ENCODE assay signal across 2 cellular contexts in the genomic region with DNA sequence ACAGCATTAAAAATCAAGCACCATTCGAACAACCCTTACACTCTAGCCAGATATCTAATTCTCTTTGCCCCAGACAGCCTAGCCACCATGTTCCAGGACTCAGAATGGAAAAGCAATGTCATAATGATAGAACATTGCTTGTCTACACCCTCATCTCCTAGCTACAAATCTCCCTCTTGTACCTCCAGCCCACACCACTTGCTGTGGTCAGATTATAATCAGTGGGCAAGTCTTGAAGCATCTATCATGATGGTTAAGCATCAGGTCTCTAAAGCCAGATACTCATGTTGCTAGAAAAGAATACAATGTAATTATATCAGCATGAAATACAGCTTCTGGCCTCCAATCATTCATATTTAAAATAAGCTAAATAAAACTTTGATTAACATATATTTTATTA.
TF ChIP-seq lines count a peak whose summit lies in the region.

No MANE protein-coding gene starts in this region.

TF ChIP-seq in SK-N-SH, 30 proteins besides CTCF, POLR2A, EP300 and RAD21 (continued from another document):
- TF ChIP-seq, protein P1, sequence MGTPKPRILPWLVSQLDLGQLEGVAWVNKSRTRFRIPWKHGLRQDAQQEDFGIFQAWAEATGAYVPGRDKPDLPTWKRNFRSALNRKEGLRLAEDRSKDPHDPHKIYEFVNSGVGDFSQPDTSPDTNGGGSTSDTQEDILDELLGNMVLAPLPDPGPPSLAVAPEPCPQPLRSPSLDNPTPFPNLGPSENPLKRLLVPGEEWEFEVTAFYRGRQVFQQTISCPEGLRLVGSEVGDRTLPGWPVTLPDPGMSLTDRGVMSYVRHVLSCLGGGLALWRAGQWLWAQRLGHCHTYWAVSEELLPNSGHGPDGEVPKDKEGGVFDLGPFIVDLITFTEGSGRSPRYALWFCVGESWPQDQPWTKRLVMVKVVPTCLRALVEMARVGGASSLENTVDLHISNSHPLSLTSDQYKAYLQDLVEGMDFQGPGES (IDR thresholded peaks at IDR 0.05; ENCODE audit: low read depth, low read length), result no peak
- no peak for TF ChIP-seq MEF2A (IDR thresholded peaks at IDR 0.05; ENCODE audit: borderline replicate concordance, low read depth)
- no peak for TF ChIP-seq NRF1 (IDR thresholded peaks at IDR 0.05; ENCODE audit: low read depth, low read length)
- no peak for TF ChIP-seq GABPA (IDR thresholded peaks at IDR 0.05; ENCODE audit: low read depth)
- TF ChIP-seq, protein P2, sequence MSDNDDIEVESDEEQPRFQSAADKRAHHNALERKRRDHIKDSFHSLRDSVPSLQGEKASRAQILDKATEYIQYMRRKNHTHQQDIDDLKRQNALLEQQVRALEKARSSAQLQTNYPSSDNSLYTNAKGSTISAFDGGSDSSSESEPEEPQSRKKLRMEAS (IDR thresholded peaks at IDR 0.05; ENCODE audit: low read depth), result no peak
- TF ChIP-seq CHD2 (IDR thresholded peaks at IDR 0.05; ENCODE audit: low read length, partially characterized antibody), result no peak
- no peak for TF ChIP-seq TAF1 (IDR thresholded peaks at IDR 0.05; ENCODE audit: borderline replicate concordance, low read depth, low read length)
- TF ChIP-seq YY1 (IDR thresholded peaks at IDR 0.05; ENCODE audit: low read depth), result no peak
- TF ChIP-seq, protein P3, sequence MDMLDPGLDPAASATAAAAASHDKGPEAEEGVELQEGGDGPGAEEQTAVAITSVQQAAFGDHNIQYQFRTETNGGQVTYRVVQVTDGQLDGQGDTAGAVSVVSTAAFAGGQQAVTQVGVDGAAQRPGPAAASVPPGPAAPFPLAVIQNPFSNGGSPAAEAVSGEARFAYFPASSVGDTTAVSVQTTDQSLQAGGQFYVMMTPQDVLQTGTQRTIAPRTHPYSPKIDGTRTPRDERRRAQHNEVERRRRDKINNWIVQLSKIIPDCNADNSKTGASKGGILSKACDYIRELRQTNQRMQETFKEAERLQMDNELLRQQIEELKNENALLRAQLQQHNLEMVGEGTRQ (IDR thresholded peaks at IDR 0.05; ENCODE audit: borderline replicate concordance, low read depth, low read length), result no peak
- TF ChIP-seq RFX5 (IDR thresholded peaks at IDR 0.05; ENCODE audit: low read length), result no peak
- peak; percentile 17; the same call in 1 of the 2 replicates for TF ChIP-seq TCF12 (IDR thresholded peaks at IDR 0.05)
- TF ChIP-seq GATA2 (CRISPR knock-in tag; IDR thresholded peaks at IDR 0.05), result no peak
- TF ChIP-seq SMC3 (IDR thresholded peaks at IDR 0.05; ENCODE audit: low read depth, low read length), result no peak
- no peak for TF ChIP-seq POLR2AphosphoS5 (IDR thresholded peaks at IDR 0.05; ENCODE audit: low read depth, low read length)
- TF ChIP-seq, protein P4, sequence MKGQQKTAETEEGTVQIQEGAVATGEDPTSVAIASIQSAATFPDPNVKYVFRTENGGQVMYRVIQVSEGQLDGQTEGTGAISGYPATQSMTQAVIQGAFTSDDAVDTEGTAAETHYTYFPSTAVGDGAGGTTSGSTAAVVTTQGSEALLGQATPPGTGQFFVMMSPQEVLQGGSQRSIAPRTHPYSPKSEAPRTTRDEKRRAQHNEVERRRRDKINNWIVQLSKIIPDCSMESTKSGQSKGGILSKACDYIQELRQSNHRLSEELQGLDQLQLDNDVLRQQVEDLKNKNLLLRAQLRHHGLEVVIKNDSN (IDR thresholded peaks at IDR 0.05; ENCODE audit: borderline replicate concordance, low read depth), result no peak
- TF ChIP-seq FOSL2 (IDR thresholded peaks at IDR 0.05; ENCODE audit: borderline replicate concordance, low read depth), result no peak
- 0 out of 2 replicates have a peak, but pooled peaks have one; percentile 16 for TF ChIP-seq NFIC (IDR thresholded peaks at IDR 0.05; ENCODE audit: borderline replicate concordance)
- no peak for TF ChIP-seq ELF1 (IDR thresholded peaks at IDR 0.05)

TF ChIP-seq in SK-N-SH treated with all-trans-retinoic acid at 6 μM for 48 hours, 23 proteins besides CTCF, POLR2A, EP300 and RAD21 (continued from another document):
- TF ChIP-seq, protein P5, sequence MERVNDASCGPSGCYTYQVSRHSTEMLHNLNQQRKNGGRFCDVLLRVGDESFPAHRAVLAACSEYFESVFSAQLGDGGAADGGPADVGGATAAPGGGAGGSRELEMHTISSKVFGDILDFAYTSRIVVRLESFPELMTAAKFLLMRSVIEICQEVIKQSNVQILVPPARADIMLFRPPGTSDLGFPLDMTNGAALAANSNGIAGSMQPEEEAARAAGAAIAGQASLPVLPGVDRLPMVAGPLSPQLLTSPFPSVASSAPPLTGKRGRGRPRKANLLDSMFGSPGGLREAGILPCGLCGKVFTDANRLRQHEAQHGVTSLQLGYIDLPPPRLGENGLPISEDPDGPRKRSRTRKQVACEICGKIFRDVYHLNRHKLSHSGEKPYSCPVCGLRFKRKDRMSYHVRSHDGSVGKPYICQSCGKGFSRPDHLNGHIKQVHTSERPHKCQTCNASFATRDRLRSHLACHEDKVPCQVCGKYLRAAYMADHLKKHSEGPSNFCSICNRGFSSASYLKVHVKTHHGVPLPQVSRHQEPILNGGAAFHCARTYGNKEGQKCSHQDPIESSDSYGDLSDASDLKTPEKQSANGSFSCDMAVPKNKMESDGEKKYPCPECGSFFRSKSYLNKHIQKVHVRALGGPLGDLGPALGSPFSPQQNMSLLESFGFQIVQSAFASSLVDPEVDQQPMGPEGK (CRISPR knock-in tag; IDR thresholded peaks at IDR 0.05; ENCODE audit: borderline replicate concordance), result no peak
- TF ChIP-seq, protein P6, sequence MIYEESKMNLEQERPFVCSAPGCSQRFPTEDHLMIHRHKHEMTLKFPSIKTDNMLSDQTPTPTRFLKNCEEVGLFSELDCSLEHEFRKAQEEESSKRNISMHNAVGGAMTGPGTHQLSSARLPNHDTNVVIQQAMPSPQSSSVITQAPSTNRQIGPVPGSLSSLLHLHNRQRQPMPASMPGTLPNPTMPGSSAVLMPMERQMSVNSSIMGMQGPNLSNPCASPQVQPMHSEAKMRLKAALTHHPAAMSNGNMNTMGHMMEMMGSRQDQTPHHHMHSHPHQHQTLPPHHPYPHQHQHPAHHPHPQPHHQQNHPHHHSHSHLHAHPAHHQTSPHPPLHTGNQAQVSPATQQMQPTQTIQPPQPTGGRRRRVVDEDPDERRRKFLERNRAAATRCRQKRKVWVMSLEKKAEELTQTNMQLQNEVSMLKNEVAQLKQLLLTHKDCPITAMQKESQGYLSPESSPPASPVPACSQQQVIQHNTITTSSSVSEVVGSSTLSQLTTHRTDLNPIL (CRISPR knock-in tag; IDR thresholded peaks at IDR 0.05; ENCODE audit: low read depth), result no peak
- no peak for TF ChIP-seq ARNTL (CRISPR knock-in tag; IDR thresholded peaks at IDR 0.05; ENCODE audit: borderline replicate concordance, low read depth)
- TF ChIP-seq TCF4 (CRISPR knock-in tag; IDR thresholded peaks at IDR 0.05; ENCODE audit: borderline replicate concordance), result no peak
- TF ChIP-seq ZFP30 (CRISPR knock-in tag; IDR thresholded peaks at IDR 0.05), result no peak
- TF ChIP-seq SNAI2 (CRISPR knock-in tag; IDR thresholded peaks at IDR 0.05), result no peak
- no peak for TF ChIP-seq ZNF565 (CRISPR knock-in tag; conservative IDR thresholded peaks at IDR 0.05; ENCODE audit: low read depth)
